In the genomic region with DNA sequence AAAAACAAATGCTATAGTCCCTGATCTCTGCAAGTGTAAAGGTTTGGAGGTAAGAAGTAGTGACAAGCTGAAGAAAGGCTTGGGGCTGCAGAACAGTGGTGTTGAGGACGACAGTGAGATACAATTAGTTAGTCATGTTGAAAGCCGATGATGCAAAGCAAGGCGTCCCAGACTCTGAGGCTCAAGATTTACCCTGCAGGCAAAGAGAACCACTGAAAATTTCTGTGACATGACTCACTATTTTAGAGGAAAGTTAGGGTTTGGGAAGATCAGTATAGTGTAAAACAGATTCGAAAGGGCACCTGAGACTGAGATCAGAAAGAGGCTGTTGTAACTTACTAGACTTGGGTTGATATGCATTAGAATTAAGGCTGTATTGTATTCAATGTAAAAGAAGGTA, we compare ENCODE assay signal across 14 cellular contexts.
DNase-seq lines count a peak whose midpoint lies in the region; ATAC-seq, FAIRE-seq and TF ChIP-seq lines count a peak whose summit lies in the region.
"Had no signal": no experiment of that assay in that cellular context is flagged by ENCODE, and none has a peak within 500 bp of the region (broad histone marks: within the 10 kb centered on the region; RNA-seq: fewer than 3 reads in every experiment).

No MANE protein-coding gene starts in this region.

- FAIRE-seq in keratinocyte (lab: Jason Lieb, UNC) (peak; percentile 77), GM12891 (lab: Jason Lieb, UNC) (no peak)
- FAIRE-seq: GM19239 had no signal

- in situ Hi-C loops in astrocyte of the spinal cord (cut with HindIII; ENCODE audit: low sequenced_read_pairs): no loop called here

- H3K4me3 ChIP-seq in HUES6 (ENCODE audit: low read depth, low read length) (no peak overlapping the region), astrocyte of the spinal cord (ENCODE audit: low read depth, low read length) (no peak overlapping the region), keratinocyte (ENCODE audit: control insufficient read depth in 2 of 3, extremely low read depth in 1 of 3, insufficient read depth in 2 of 3, low read depth in 1 of 3, low read length in 3 of 3) (no peak overlapping the region)
- H3K4me3 ChIP-seq: ovary had no signal

- H3K4me1 ChIP-seq in HUES6 (ENCODE audit: control insufficient read depth, insufficient read depth, low read length) (peaks cover 27% of the 10 kb centered on the region), keratinocyte (ENCODE audit: control insufficient read depth, extremely low read depth, insufficient read depth, low read length) (no peaks in the 10 kb centered on the region)

- peak overlapping the region; percentile 42 for H3K4me2 ChIP-seq in keratinocyte (ENCODE audit: control insufficient read depth, extremely low read depth, insufficient read depth, low read depth, low read length)

- H2AFZ ChIP-seq in keratinocyte (ENCODE audit: control insufficient read depth, low read length): no peak overlapping the region

- H3K36me3 ChIP-seq in HUES6 (ENCODE audit: control insufficient read depth, insufficient read depth, low read length) (no peaks in the 10 kb centered on the region), keratinocyte (ENCODE audit: control insufficient read depth in 2 of 2, extremely low read depth in 1 of 2, insufficient read depth in 2 of 2, low read length in 2 of 2) (no peaks in the 10 kb centered on the region)
- H3K36me3 ChIP-seq: ovary had no signal

- TF ChIP-seq CTCF in astrocyte of the spinal cord (IDR thresholded peaks at IDR 0.05; ENCODE audit: low read depth, low read length) (no peak), keratinocyte (optimal IDR thresholded peaks at IDR 0.05 in 1 of 3, IDR thresholded peaks at IDR 0.05 in 1 of 3, conservative IDR thresholded peaks at IDR 0.05 in 1 of 3; ENCODE audit: extremely low read depth in 1 of 3, insufficient read depth in 2 of 3, low read length in 3 of 3) (no peak)

- no peaks in the 10 kb centered on the region for H3K9me1 ChIP-seq in keratinocyte (ENCODE audit: control insufficient read depth, extremely low read depth, insufficient read depth, low read length)

- H3K9ac ChIP-seq in HUES6 (ENCODE audit: low read length) (no peak overlapping the region), keratinocyte (ENCODE audit: control insufficient read depth, extremely low read depth, insufficient read depth, low read length) (no peak overlapping the region)

- dilution Hi-C loops in keratinocyte (cut with MboI; ENCODE audit: extremely low pct_ligation_motif_present, low sequenced_read_pairs): no loop called here

- TF ChIP-seq POLR2A in GM12891 (IDR thresholded peaks at IDR 0.05; ENCODE audit: low read depth, low read length): no peak

- peak; percentile 70 for DNase-seq in Daoy (ENCODE audit: low read depth)
- DNase-seq in astrocyte of the spinal cord (ENCODE audit: low read depth, low spot score): peak; percentile 45
- DNase-seq in keratinocyte (ENCODE audit: low read depth, low spot score): peak; percentile 45
- no peak for DNase-seq in GM12891 (ENCODE audit: insufficient read length, low spot score)
- no peak for DNase-seq in NCI-H2081 (lab: John Stamatoyannopoulos, UW)
- DNase-seq: activated naive CD8-positive, alpha-beta T cell treated with anti-CD3 and anti-CD28 coated beads, Interleukin-2, amount 10 ng/mL, durations not matched to agents 7 days and 5 days; effector CD8-positive, alpha-beta T cell; H7; ovary; stimulated activated CD4-positive, alpha-beta T cell treated with anti-CD3 and anti-CD28 coated beads, Interleukin-15, amount 100 ng/mL, for 24 hours had no signal

- no peaks in the 10 kb centered on the region for H3K79me2 ChIP-seq in keratinocyte (ENCODE audit: control insufficient read depth, insufficient read depth, low read length)

- ATAC-seq in HG02973 (IDR thresholded peaks at IDR 0.05; ENCODE audit: unreplicated experiment): no peak
- no peak for ATAC-seq in GM19023 (IDR thresholded peaks at IDR 0.05; ENCODE audit: unreplicated experiment)

- H3K9me3 ChIP-seq in HUES6 (ENCODE audit: control insufficient read depth, insufficient read depth, low read depth, low read length): no peaks in the 10 kb centered on the region
- H3K9me3 ChIP-seq in keratinocyte (ENCODE audit: control insufficient read depth, low read depth, low read length): no peaks in the 10 kb centered on the region
- H3K9me3 ChIP-seq: ovary had no signal

- H3K27me3 ChIP-seq in HUES6 (ENCODE audit: control insufficient read depth, insufficient read depth, low read length) (no peaks in the 10 kb centered on the region; the same call in 1 of the 2 replicates), keratinocyte (ENCODE audit: control insufficient read depth, extremely low read depth, insufficient read depth, low read length) (no peaks in the 10 kb centered on the region)
- H3K27me3 ChIP-seq: ovary had no signal

- no peaks in the 10 kb centered on the region for H4K20me1 ChIP-seq in keratinocyte (ENCODE audit: control insufficient read depth, extremely low read depth, insufficient read depth, low read length)

- H3K27ac ChIP-seq in HUES6 (ENCODE audit: low read depth, low read length) (peak overlapping the region; percentile 15; the same call in 1 of the 2 replicates), keratinocyte (ENCODE audit: control insufficient read depth, insufficient read depth, low read length) (no peak overlapping the region)
- H3K27ac ChIP-seq: ovary had no signal

TF ChIP-seq in GM12891, 5 proteins besides CTCF, POLR2A, EP300 and RAD21:
- TF ChIP-seq TAF1 (IDR thresholded peaks at IDR 0.05; ENCODE audit: low read depth, low read length): no peak
- TF ChIP-seq POLR2AphosphoS5 (IDR thresholded peaks at IDR 0.05; ENCODE audit: low read depth, low read length): no peak
- TF ChIP-seq POU2F2 (IDR thresholded peaks at IDR 0.05; ENCODE audit: low read depth, low read length): no peak
- no peak for TF ChIP-seq PAX5 (IDR thresholded peaks at IDR 0.05; ENCODE audit: insufficient read depth, low read length, severe bottlenecking)
- no peak for TF ChIP-seq SPI1 (IDR thresholded peaks at IDR 0.05; ENCODE audit: low read depth, low read length)

Comparison
In these comparisons a context has a peak if more than half of its experiments do, and no peak if none do; other contexts are left out.
1. DNase-seq: peak in Daoy (single experiment), astrocyte of the spinal cord (single experiment) and keratinocyte (single experiment); none in GM12891 (single experiment) and NCI-H2081 (0 of 2).